8 cellular contexts compared by ENCODE assay signal in genomic region chr17:32483451-32484019, GRCh38.
DNase-seq lines count a peak whose midpoint lies in the region; ATAC-seq and TF ChIP-seq lines count a peak whose summit lies in the region.

No MANE protein-coding gene starts in this region.

- peaks cover 43% of the 10 kb centered on the region for H3K36me3 ChIP-seq in OCI-LY1 (ENCODE audit: insufficient read depth, low read length)
- peaks cover 21% of the 10 kb centered on the region for H3K36me3 ChIP-seq in rectal smooth muscle tissue (ENCODE audit: control insufficient read depth, insufficient read depth, low read length)

- no peak for TF ChIP-seq EP300 in Ishikawa (IDR thresholded peaks at IDR 0.05; ENCODE audit: borderline replicate concordance)

- no peaks in the 10 kb centered on the region; the same call in 1 of the 2 replicates for H3K27me3 ChIP-seq in OCI-LY1 (ENCODE audit: insufficient read depth, low read length)
- H3K27me3 ChIP-seq in rectal smooth muscle tissue (ENCODE audit: control insufficient read depth, insufficient read depth, low read length): no peaks in the 10 kb centered on the region

- no peaks in the 10 kb centered on the region for H3K79me2 ChIP-seq in OCI-LY1 (ENCODE audit: insufficient read depth, low read length)

- no peaks in the 10 kb centered on the region for H3F3A ChIP-seq in OCI-LY1 (ENCODE audit: insufficient read depth, low read length)

- ATAC-seq in HG02852 (IDR thresholded peaks at IDR 0.05; ENCODE audit: unreplicated experiment) (no peak), HG02642 (IDR thresholded peaks at IDR 0.05; ENCODE audit: poor library complexity, unreplicated experiment) (no peak)

- no peaks in the 10 kb centered on the region for H3K9me3 ChIP-seq in OCI-LY1 (ENCODE audit: low read length)

- H3K27ac ChIP-seq in OCI-LY1 (ENCODE audit: low read depth, low read length, poor library complexity, severe bottlenecking) (no peak overlapping the region), rectal smooth muscle tissue (ENCODE audit: low read depth, low read length) (no peak overlapping the region)

- no peaks in the 10 kb centered on the region for H4K20me1 ChIP-seq in OCI-LY1 (ENCODE audit: insufficient read depth, low read length)

- DNase-seq in ELF-1 (ENCODE audit: low read depth, low spot score) (peak; percentile 90), brain pericyte (ENCODE audit: low read depth, low spot score) (peak; percentile 89), hippocampal formation (lab: John Stamatoyannopoulos, UW) (peak; percentile 84 to 97)

- no peak overlapping the region for H3K4me2 ChIP-seq in OCI-LY1 (ENCODE audit: low read length)

- peak; percentile 66 for TF ChIP-seq RAD21 in Ishikawa (IDR thresholded peaks at IDR 0.05; ENCODE audit: low read depth)

- H3K9ac ChIP-seq in OCI-LY1 (ENCODE audit: low read length) (no peak overlapping the region), rectal smooth muscle tissue (ENCODE audit: low read length) (no peak overlapping the region)

- no peak overlapping the region for H2AFZ ChIP-seq in OCI-LY1 (ENCODE audit: low read length)

- peak; percentile 58 for TF ChIP-seq CTCF in OCI-LY1 (IDR thresholded peaks at IDR 0.05; ENCODE audit: low read length)

- H3K4me1 ChIP-seq in OCI-LY1 (ENCODE audit: insufficient read depth, low read length, severe bottlenecking) (peaks cover 10% of the 10 kb centered on the region), rectal smooth muscle tissue (ENCODE audit: control insufficient read depth, insufficient read depth, low read length) (peaks cover 6% of the 10 kb centered on the region)

- H3K9me2 ChIP-seq in OCI-LY1 (ENCODE audit: low read depth, low read length): no peaks in the 10 kb centered on the region

- H3K4me3 ChIP-seq in OCI-LY1 (ENCODE audit: low read depth, low read length, poor library complexity, severe bottlenecking): no peak overlapping the region
- peak overlapping the region; percentile 5 for H3K4me3 ChIP-seq in rectal smooth muscle tissue (ENCODE audit: low read length)

TF ChIP-seq in Ishikawa, 13 proteins besides CTCF, POLR2A, EP300 and RAD21:
- TF ChIP-seq REST (IDR thresholded peaks at IDR 0.05; ENCODE audit: low read depth): no peak
- TF ChIP-seq USF1 (IDR thresholded peaks at IDR 0.05): no peak
- peak; percentile 62 for TF ChIP-seq CEBPB (IDR thresholded peaks at IDR 0.05)
